In genomic region chr9:37415011-37415719, GRCh38 we compare ENCODE assay signal across 1 cellular context.
TF ChIP-seq lines count a peak whose summit lies in the region.

No MANE protein-coding gene starts in this region.

TF ChIP-seq in HepG2, 621 proteins besides CTCF, POLR2A, EP300 and RAD21 (continued from another document and continues in another):
- peak; percentile 83; the same call in 1 of the 2 replicates for TF ChIP-seq ZNF740 (CRISPR knock-in tag; IDR thresholded peaks at IDR 0.05)
- TF ChIP-seq ZNF510 (CRISPR knock-in tag; IDR thresholded peaks at IDR 0.05; ENCODE audit: low read depth) = no peak
- no peak for TF ChIP-seq ZC3H4 (CRISPR knock-in tag; IDR thresholded peaks at IDR 0.05; ENCODE audit: borderline replicate concordance)
- TF ChIP-seq E2F2 (CRISPR knock-in tag; IDR thresholded peaks at IDR 0.05; ENCODE audit: borderline replicate concordance) = no peak
- TF ChIP-seq ZFP36 (IDR thresholded peaks at IDR 0.05; ENCODE audit: borderline replicate concordance, low read depth, low read length, partially characterized antibody) = no peak
- no peak for TF ChIP-seq ZNF367 (CRISPR knock-in tag; IDR thresholded peaks at IDR 0.05; ENCODE audit: borderline replicate concordance)
- TF ChIP-seq ZNF512B (CRISPR knock-in tag; IDR thresholded peaks at IDR 0.05; ENCODE audit: borderline replicate concordance) = peak; percentile 41; the same call in 1 of the 2 replicates
- no peak for TF ChIP-seq NKX3-1 (CRISPR knock-in tag; IDR thresholded peaks at IDR 0.05)
- TF ChIP-seq TAF1 (CRISPR knock-in tag; IDR thresholded peaks at IDR 0.05) = no peak
- no peak for TF ChIP-seq ZNF619 (CRISPR knock-in tag; IDR thresholded peaks at IDR 0.05)
- no peak for TF ChIP-seq FOXO1 (CRISPR knock-in tag; IDR thresholded peaks at IDR 0.05)
- TF ChIP-seq CREM (IDR thresholded peaks at IDR 0.05) = peak; percentile 33; the same call in 1 of the 2 replicates
- no peak for TF ChIP-seq CREM (CRISPR knock-in tag; IDR thresholded peaks at IDR 0.05)
- no peak for TF ChIP-seq ZNF230 (CRISPR knock-in tag; IDR thresholded peaks at IDR 0.05)
- peak; percentile 23; the same call in 1 of the 2 replicates for TF ChIP-seq ZNF574 (CRISPR knock-in tag; IDR thresholded peaks at IDR 0.05)
- no peak for TF ChIP-seq ZNF766 (CRISPR knock-in tag; IDR thresholded peaks at IDR 0.05; ENCODE audit: borderline replicate concordance)
- TF ChIP-seq LRRFIP1 (CRISPR knock-in tag; conservative IDR thresholded peaks at IDR 0.05) = no peak
- TF ChIP-seq CEBPG (CRISPR knock-in tag; IDR thresholded peaks at IDR 0.05) = 0 out of 2 replicates have a peak, but pooled peaks have one; percentile 21
- no peak for TF ChIP-seq ZNF496 (CRISPR knock-in tag; IDR thresholded peaks at IDR 0.05; ENCODE audit: insufficient replicate concordance)
- TF ChIP-seq ZFP36L1 (CRISPR knock-in tag; IDR thresholded peaks at IDR 0.05) = no peak
- TF ChIP-seq HMGA1 (CRISPR knock-in tag; conservative IDR thresholded peaks at IDR 0.05) = no peak
- TF ChIP-seq ZSCAN30 (CRISPR knock-in tag; IDR thresholded peaks at IDR 0.05) = no peak
- 0 out of 2 replicates have a peak, but pooled peaks have one; percentile 59 for TF ChIP-seq ZNF281 (CRISPR knock-in tag; IDR thresholded peaks at IDR 0.05; ENCODE audit: borderline replicate concordance)
- no peak for TF ChIP-seq CHD2 (IDR thresholded peaks at IDR 0.05; ENCODE audit: low read depth, low read length)
- TF ChIP-seq ZNF879 (CRISPR knock-in tag; IDR thresholded peaks at IDR 0.05) = no peak
- TF ChIP-seq TFE3 (CRISPR knock-in tag; IDR thresholded peaks at IDR 0.05) = no peak
- TF ChIP-seq ZFP1 (CRISPR knock-in tag; IDR thresholded peaks at IDR 0.05) = no peak
- no peak for TF ChIP-seq NR1H2 (CRISPR knock-in tag; IDR thresholded peaks at IDR 0.05; ENCODE audit: borderline replicate concordance, low read depth)
- TF ChIP-seq ZIK1 (CRISPR knock-in tag; IDR thresholded peaks at IDR 0.05; ENCODE audit: borderline replicate concordance, low read depth) = no peak
- TF ChIP-seq MED13 (CRISPR knock-in tag; IDR thresholded peaks at IDR 0.05) = no peak
- no peak for TF ChIP-seq CBFB (CRISPR knock-in tag; IDR thresholded peaks at IDR 0.05)
- no peak for TF ChIP-seq DNMT1 (CRISPR knock-in tag; IDR thresholded peaks at IDR 0.05)
- no peak for TF ChIP-seq ZKSCAN1 (IDR thresholded peaks at IDR 0.05; ENCODE audit: low read length)
- TF ChIP-seq ZNF513 (CRISPR knock-in tag; conservative IDR thresholded peaks at IDR 0.05) = no peak
- TF ChIP-seq MED8 (CRISPR knock-in tag; IDR thresholded peaks at IDR 0.05; ENCODE audit: insufficient replicate concordance) = no peak
- TF ChIP-seq JUN (CRISPR knock-in tag; IDR thresholded peaks at IDR 0.05) = no peak
- no peak for TF ChIP-seq ZNF430 (CRISPR knock-in tag; IDR thresholded peaks at IDR 0.05)
- TF ChIP-seq ZNF562 (CRISPR knock-in tag; IDR thresholded peaks at IDR 0.05; ENCODE audit: borderline replicate concordance) = no peak
- TF ChIP-seq ZNF34 (CRISPR knock-in tag; IDR thresholded peaks at IDR 0.05; ENCODE audit: borderline replicate concordance) = no peak
- no peak for TF ChIP-seq SNAPC5 (CRISPR knock-in tag; IDR thresholded peaks at IDR 0.05; ENCODE audit: borderline replicate concordance)
- TF ChIP-seq ZNF552 (CRISPR knock-in tag; IDR thresholded peaks at IDR 0.05; ENCODE audit: borderline replicate concordance) = no peak
- no peak for TF ChIP-seq ZNF567 (CRISPR knock-in tag; IDR thresholded peaks at IDR 0.05; ENCODE audit: borderline replicate concordance)
- TF ChIP-seq BRCA1 (CRISPR knock-in tag; IDR thresholded peaks at IDR 0.05) = no peak
- TF ChIP-seq DNMT3B (CRISPR knock-in tag; conservative IDR thresholded peaks at IDR 0.05) = no peak
- no peak for TF ChIP-seq CENPX (CRISPR knock-in tag; IDR thresholded peaks at IDR 0.05)
- TF ChIP-seq ZNF75D (CRISPR knock-in tag; IDR thresholded peaks at IDR 0.05; ENCODE audit: borderline replicate concordance) = no peak
- no peak for TF ChIP-seq REXO4 (CRISPR knock-in tag; IDR thresholded peaks at IDR 0.05; ENCODE audit: borderline replicate concordance)
